In the genomic region with DNA sequence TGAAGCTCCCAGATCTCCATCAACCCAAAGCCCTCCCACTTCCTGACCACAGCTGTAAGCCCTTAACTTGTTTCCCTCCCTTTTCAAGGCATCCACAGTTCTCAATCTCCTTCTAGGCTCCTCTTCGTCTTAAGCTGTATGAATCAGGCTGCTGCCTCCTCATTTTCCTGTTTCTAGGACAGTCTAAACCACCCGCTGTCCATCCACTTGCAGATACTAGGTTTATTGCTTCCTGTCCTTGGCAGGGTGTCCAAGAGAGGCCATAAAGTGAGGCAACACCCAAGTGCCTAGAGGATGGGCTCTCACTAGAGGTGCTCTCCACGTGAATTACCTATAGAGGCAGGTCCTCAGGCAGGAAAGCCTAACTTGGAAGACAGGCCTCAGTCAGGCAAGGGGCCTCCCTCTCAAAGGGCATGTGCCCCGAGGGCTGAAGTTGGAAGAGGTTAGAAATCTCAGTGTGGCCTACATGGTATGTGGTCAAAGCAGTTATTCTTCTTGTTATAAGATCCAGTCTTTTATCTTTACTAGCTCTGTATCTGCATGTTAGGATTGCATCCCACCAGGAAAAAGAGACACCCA, we compare ENCODE assay signal across 1 cellular context.
TF ChIP-seq lines count a peak whose summit lies in the region.

No MANE protein-coding gene starts in this region.

TF ChIP-seq in HCT116, 20 proteins besides CTCF, POLR2A, EP300 and RAD21:
- TF ChIP-seq MAX (IDR thresholded peaks at IDR 0.05) (no peak), ELF1 (IDR thresholded peaks at IDR 0.05; ENCODE audit: borderline replicate concordance, low read depth) (no peak)
